In genomic region chr10:44180321-44181154, GRCh38 we compare ENCODE assay signal across 10 cellular contexts.
DNase-seq lines count a peak whose midpoint lies in the region; ATAC-seq and TF ChIP-seq lines count a peak whose summit lies in the region.
"Had no signal": no experiment of that assay in that cellular context is flagged by ENCODE, and none has a peak within 500 bp of the region (broad histone marks: within the 10 kb centered on the region; RNA-seq: fewer than 3 reads in every experiment).

No MANE protein-coding gene starts in this region.

- no peaks in the 10 kb centered on the region for H4K20me1 ChIP-seq in fibroblast of lung (ENCODE audit: control insufficient read depth, extremely low read depth, insufficient read depth, low read length)

- no peak overlapping the region for H3K4me3 ChIP-seq in fibroblast of lung (replicated peaks in 1 of 4; ENCODE audit: control extremely low read depth in 1 of 4, insufficient read depth in 1 of 4, low read depth in 3 of 4, low read length in 4 of 4)
- H3K4me3 ChIP-seq: prostate gland had no signal

- H3K9me3 Mint-ChIP-seq in stimulated activated naive CD8-positive, alpha-beta T cell treated with anti-CD3 and anti-CD28 coated beads, Interleukin-15, amount 100 ng/mL, for 72 hours: no peaks in the 10 kb centered on the region
- H3K9me3 Mint-ChIP-seq: immature natural killer cell had no signal

- H3K27ac ChIP-seq in fibroblast of lung (ENCODE audit: insufficient read depth, low read length): no peak overlapping the region
- H3K27ac ChIP-seq: prostate gland had no signal

- H3K4me1 Mint-ChIP-seq in stimulated activated naive CD8-positive, alpha-beta T cell treated with anti-CD3 and anti-CD28 coated beads, Interleukin-15, amount 100 ng/mL, for 72 hours: no peaks in the 10 kb centered on the region
- H3K4me1 Mint-ChIP-seq: immature natural killer cell had no signal

- no peaks in the 10 kb centered on the region for H3K27me3 Mint-ChIP-seq in stimulated activated naive CD8-positive, alpha-beta T cell treated with anti-CD3 and anti-CD28 coated beads, Interleukin-15, amount 100 ng/mL, for 72 hours

- H3K36me3 ChIP-seq in fibroblast of lung (ENCODE audit: control insufficient read depth, insufficient read depth, low read length): no peaks in the 10 kb centered on the region
- H3K36me3 ChIP-seq: prostate gland had no signal

- DNase-seq in COLO829 (ENCODE audit: low spot score) (peak; percentile 44), NCI-H446 (lab: John Stamatoyannopoulos, UW) (peak; percentile 0 to 48), fibroblast of lung (ENCODE audit: low read depth in 2 of 2) (peak; percentile 78 to 97), posterior vena cava (ENCODE audit: low spot score) (peak; percentile 78), NCI-H774 (lab: John Stamatoyannopoulos, UW) (no peak)
- DNase-seq in stimulated activated naive CD8-positive, alpha-beta T cell treated with anti-CD3 and anti-CD28 coated beads, Interleukin-15, amount 100 ng/mL, for 72 hours: no peak
- DNase-seq: immature natural killer cell had no signal

- H3K4me2 ChIP-seq in fibroblast of lung (ENCODE audit: extremely low read depth, insufficient read depth, low read length): no peak overlapping the region

- no peak overlapping the region for H2AFZ ChIP-seq in fibroblast of lung (ENCODE audit: low read length)

- peaks cover 4% of the 10 kb centered on the region for H3K4me1 ChIP-seq in fibroblast of lung (ENCODE audit: control insufficient read depth, extremely low read depth, insufficient read depth, low read length)
- H3K4me1 ChIP-seq: prostate gland had no signal

- H3K9me3 ChIP-seq in fibroblast of lung (ENCODE audit: control insufficient read depth, insufficient read depth, low read depth, low read length): no peaks in the 10 kb centered on the region
- H3K9me3 ChIP-seq: prostate gland had no signal

- no peak for TF ChIP-seq CTCF in fibroblast of lung (conservative IDR thresholded peaks at IDR 0.05 in 1 of 2, IDR thresholded peaks at IDR 0.05 in 1 of 2; ENCODE audit: low read depth in 1 of 2, low read length in 2 of 2)

- no peaks in the 10 kb centered on the region for H3K27me3 ChIP-seq in fibroblast of lung (ENCODE audit: control insufficient read depth, insufficient read depth, low read length)

- no peak overlapping the region for H3K27ac Mint-ChIP-seq in stimulated activated naive CD8-positive, alpha-beta T cell treated with anti-CD3 and anti-CD28 coated beads, Interleukin-15, amount 100 ng/mL, for 72 hours
- H3K27ac Mint-ChIP-seq: immature natural killer cell had no signal

- H3K4me3 Mint-ChIP-seq in stimulated activated naive CD8-positive, alpha-beta T cell treated with anti-CD3 and anti-CD28 coated beads, Interleukin-15, amount 100 ng/mL, for 72 hours: no peak overlapping the region
- H3K4me3 Mint-ChIP-seq: immature natural killer cell had no signal

- no peak overlapping the region for H3K9ac ChIP-seq in fibroblast of lung (ENCODE audit: insufficient read depth, low read length)

- no peaks in the 10 kb centered on the region for H3K79me2 ChIP-seq in fibroblast of lung (ENCODE audit: control insufficient read depth, insufficient read depth, low read length)

- intact Hi-C loops in posterior vena cava (cut with DNase I): no loop called here

- no peak for ATAC-seq in stimulated activated naive CD8-positive, alpha-beta T cell treated with anti-CD3 and anti-CD28 coated beads, Interleukin-15, amount 100 ng/mL, for 72 hours
- ATAC-seq in HG02852 (IDR thresholded peaks at IDR 0.05; ENCODE audit: unreplicated experiment): no peak
- ATAC-seq in GM21367 (IDR thresholded peaks at IDR 0.05; ENCODE audit: unreplicated experiment): no peak

Comparison
In these comparisons a context has a peak if more than half of its experiments do, and no peak if none do; other contexts are left out.
1. DNase-seq: peak in COLO829 (single experiment), NCI-H446 (2 of 2), fibroblast of lung (2 of 2) and posterior vena cava (single experiment); none in stimulated activated naive CD8-positive, alpha-beta T cell treated with anti-CD3 and anti-CD28 coated beads, Interleukin-15, amount 100 ng/mL, for 72 hours (0 of 2) and NCI-H774 (single experiment).